Comparison of ENCODE assay signal across 9 cellular contexts in the genomic region with DNA sequence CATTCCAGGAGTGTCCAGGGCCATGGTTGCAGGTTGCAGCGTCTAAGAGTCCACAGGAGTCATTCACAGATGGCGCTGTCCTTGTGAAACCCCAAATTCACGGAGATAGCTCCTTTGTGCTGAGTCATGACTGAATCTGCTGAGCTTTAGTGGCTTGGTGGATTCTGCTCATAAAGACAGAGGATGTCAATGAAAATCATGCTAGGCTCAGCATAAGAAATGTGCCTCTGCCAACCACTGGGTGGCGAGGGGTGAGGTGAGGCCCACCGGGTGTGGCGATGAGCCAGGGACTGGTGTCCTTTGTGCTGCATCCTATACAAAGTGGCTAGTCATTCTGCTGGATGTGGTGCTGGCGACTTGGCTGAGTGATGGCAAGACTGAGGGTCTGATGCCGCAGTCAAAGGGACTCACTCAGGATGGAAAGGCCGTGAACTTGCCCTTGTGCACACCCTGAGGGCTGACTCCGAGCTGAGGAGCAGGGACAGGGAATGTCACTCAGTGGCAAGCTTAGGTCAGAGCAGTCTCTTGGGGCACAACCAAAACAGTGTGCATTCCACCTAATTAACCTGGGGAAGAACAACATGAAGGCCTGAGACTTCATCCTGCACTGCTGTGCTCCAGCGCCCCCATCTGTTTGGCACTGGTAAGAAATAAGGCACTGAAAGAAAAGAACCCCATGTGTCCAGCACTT.
DNase-seq lines count a peak whose midpoint lies in the region; ATAC-seq, FAIRE-seq and TF ChIP-seq lines count a peak whose summit lies in the region.
"Had no signal": no experiment of that assay in that cellular context is flagged by ENCODE, and none has a peak within 500 bp of the region (broad histone marks: within the 10 kb centered on the region; RNA-seq: fewer than 3 reads in every experiment).

No MANE protein-coding gene starts in this region.

- no peaks in the 10 kb centered on the region for H3K27me3 ChIP-seq in effector memory CD4-positive, alpha-beta T cell (replicated peaks; ENCODE audit: control insufficient read depth, insufficient read depth, low read length, poor library complexity, severe bottlenecking)

- no peak for TF ChIP-seq POLR2A in A549 (IDR thresholded peaks at IDR 0.05; ENCODE audit: low read length)

- peak; percentile 74 to 90; a peak in 5 of 6 replicates for ATAC-seq in A549

- peaks cover 26% of the 10 kb centered on the region for H3K36me3 Mint-ChIP-seq in neural crest cell (ENCODE audit: low read depth)

- H3K27ac Mint-ChIP-seq in neural crest cell (ENCODE audit: unreplicated experiment), result peak overlapping the region; percentile 43

- DNase-seq in A549 (ENCODE audit: low read depth in 1 of 2, low spot score in 1 of 2) (peak; percentile 64 to 67), NCI-H69 (lab: John Stamatoyannopoulos, UW) (peak; percentile 56), cardiac fibroblast (ENCODE audit: low read depth in 2 of 2) (peak; percentile 20 to 64), neural crest cell (ENCODE audit: low read depth, low spot score) (peak; percentile 8), cerebellum (ENCODE audit: low spot score) (no peak), inferior parietal cortex (ENCODE audit: extremely low spot score) (no peak)
- DNase-seq in effector memory CD4-positive, alpha-beta T cell, result no peak

- H3K27ac ChIP-seq in A549, result peak overlapping the region; percentile 62 to 77; a peak in 5 of 6 replicates
- no peak overlapping the region for H3K27ac ChIP-seq in effector memory CD4-positive, alpha-beta T cell (ENCODE audit: insufficient read depth, low read length, poor library complexity, severe bottlenecking)

- H3K9me3 ChIP-seq in A549, result no peaks in the 10 kb centered on the region
- no peaks in the 10 kb centered on the region for H3K9me3 ChIP-seq in effector memory CD4-positive, alpha-beta T cell (ENCODE audit: control insufficient read depth, low read length)
- H3K9me3 ChIP-seq: HAP-1 had no signal

- H3K4me1 Mint-ChIP-seq in neural crest cell, result peaks cover 14% of the 10 kb centered on the region

- 69% methylated on average over 9 of the region's 11 CpGs for WGBS in A549 (ENCODE audit: missing lambda C conversion rate)

- peak; percentile 24 to 72; a peak in 3 of 5 replicates for TF ChIP-seq RAD21 in A549 (conservative IDR thresholded peaks at IDR 0.05 in 1 of 2, IDR thresholded peaks at IDR 0.05 in 1 of 2)

- no peaks in the 10 kb centered on the region for H3K36me3 ChIP-seq in effector memory CD4-positive, alpha-beta T cell (ENCODE audit: control insufficient read depth, insufficient read depth, low read length)

- CTCF ChIA-PET in A549 (lab: Yijun Ruan, JAX), result interaction anchor here (0.6 to 7.6 kb wide), 25 partner anchors 9 to 398 kb away, joined by 3 to 59 read pairs (median 3); no protein-coding TSS in a partner anchor

- no peak overlapping the region for H3K4me3 Mint-ChIP-seq in neural crest cell

- no peaks in the 10 kb centered on the region for H3K27me3 Mint-ChIP-seq in neural crest cell (ENCODE audit: low read depth)

- H3K4me2 ChIP-seq in A549, result no peak overlapping the region

- no peak for TF ChIP-seq EP300 in A549 (IDR thresholded peaks at IDR 0.05)

- POLR2A ChIA-PET in A549 (lab: Yijun Ruan, JAX), result no interaction called here

- no peak for FAIRE-seq in A549 (lab: Jason Lieb, UNC)

- H3K4me3 ChIP-seq in A549 (no peak overlapping the region), GM12875 (ENCODE audit: low read depth, low read length) (no peak overlapping the region), cardiac fibroblast (replicated peaks in 1 of 2; ENCODE audit: low read depth in 2 of 2, low read length in 2 of 2) (no peak overlapping the region)
- H3K4me3 ChIP-seq in effector memory CD4-positive, alpha-beta T cell (ENCODE audit: insufficient read depth, low read depth, low read length, poor library complexity, severe bottlenecking), result no peak overlapping the region
- H3K4me3 ChIP-seq: HAP-1 had no signal

- peaks cover 21% of the 10 kb centered on the region for H3K4me1 ChIP-seq in A549
- H3K4me1 ChIP-seq in effector memory CD4-positive, alpha-beta T cell (ENCODE audit: control insufficient read depth, insufficient read depth, low read length, poor library complexity, severe bottlenecking), result no peaks in the 10 kb centered on the region
- H3K4me1 ChIP-seq: HAP-1 had no signal

- TF ChIP-seq CTCF in A549 (IDR thresholded peaks at IDR 0.05) (peak; percentile 30), GM12875 (IDR thresholded peaks at IDR 0.05; ENCODE audit: borderline replicate concordance, insufficient read depth, low read depth, low read length) (peak; percentile 67), cardiac fibroblast (IDR thresholded peaks at IDR 0.05; ENCODE audit: low read depth, low read length) (peak; percentile 54), neural crest cell (conservative IDR thresholded peaks at IDR 0.05) (peak; percentile 31)

- peaks cover 10% of the 10 kb centered on the region for H3K9me3 Mint-ChIP-seq in neural crest cell

TF ChIP-seq in A549, 52 proteins besides CTCF, POLR2A, EP300 and RAD21:
- TF ChIP-seq SMC3 (IDR thresholded peaks at IDR 0.05), result peak; percentile 38; the same call in 1 of the 3 replicates
- TF ChIP-seq, protein P1, sequence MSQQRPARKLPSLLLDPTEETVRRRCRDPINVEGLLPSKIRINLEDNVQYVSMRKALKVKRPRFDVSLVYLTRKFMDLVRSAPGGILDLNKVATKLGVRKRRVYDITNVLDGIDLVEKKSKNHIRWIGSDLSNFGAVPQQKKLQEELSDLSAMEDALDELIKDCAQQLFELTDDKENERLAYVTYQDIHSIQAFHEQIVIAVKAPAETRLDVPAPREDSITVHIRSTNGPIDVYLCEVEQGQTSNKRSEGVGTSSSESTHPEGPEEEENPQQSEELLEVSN (IDR thresholded peaks at IDR 0.05; ENCODE audit: borderline replicate concordance, low read depth), result no peak
- TF ChIP-seq NPAS2 (CRISPR knock-in tag; IDR thresholded peaks at IDR 0.05; ENCODE audit: borderline replicate concordance), result no peak
- TF ChIP-seq NFE2L2 (conservative IDR thresholded peaks at IDR 0.05; ENCODE audit: low read length), result peak; percentile 91
- TF ChIP-seq, protein P2, sequence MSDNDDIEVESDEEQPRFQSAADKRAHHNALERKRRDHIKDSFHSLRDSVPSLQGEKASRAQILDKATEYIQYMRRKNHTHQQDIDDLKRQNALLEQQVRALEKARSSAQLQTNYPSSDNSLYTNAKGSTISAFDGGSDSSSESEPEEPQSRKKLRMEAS (IDR thresholded peaks at IDR 0.05), result no peak
- TF ChIP-seq MAFK (IDR thresholded peaks at IDR 0.05; ENCODE audit: partially characterized antibody), result peak; percentile 99

Comparison
In these comparisons a context has a peak if more than half of its experiments do, and no peak if none do; other contexts are left out.
1. DNase-seq: peak in A549 (2 of 2), NCI-H69 (single experiment), cardiac fibroblast (2 of 2) and neural crest cell (single experiment); none in cerebellum (single experiment), effector memory CD4-positive, alpha-beta T cell (0 of 3) and inferior parietal cortex (single experiment).
2. Peak in every context shown above with its lines, with median percentiles within 50 percentile points of each other: CTCF ChIP-seq.